Comparison of ENCODE assay signal across 9 cellular contexts in the genomic region with DNA sequence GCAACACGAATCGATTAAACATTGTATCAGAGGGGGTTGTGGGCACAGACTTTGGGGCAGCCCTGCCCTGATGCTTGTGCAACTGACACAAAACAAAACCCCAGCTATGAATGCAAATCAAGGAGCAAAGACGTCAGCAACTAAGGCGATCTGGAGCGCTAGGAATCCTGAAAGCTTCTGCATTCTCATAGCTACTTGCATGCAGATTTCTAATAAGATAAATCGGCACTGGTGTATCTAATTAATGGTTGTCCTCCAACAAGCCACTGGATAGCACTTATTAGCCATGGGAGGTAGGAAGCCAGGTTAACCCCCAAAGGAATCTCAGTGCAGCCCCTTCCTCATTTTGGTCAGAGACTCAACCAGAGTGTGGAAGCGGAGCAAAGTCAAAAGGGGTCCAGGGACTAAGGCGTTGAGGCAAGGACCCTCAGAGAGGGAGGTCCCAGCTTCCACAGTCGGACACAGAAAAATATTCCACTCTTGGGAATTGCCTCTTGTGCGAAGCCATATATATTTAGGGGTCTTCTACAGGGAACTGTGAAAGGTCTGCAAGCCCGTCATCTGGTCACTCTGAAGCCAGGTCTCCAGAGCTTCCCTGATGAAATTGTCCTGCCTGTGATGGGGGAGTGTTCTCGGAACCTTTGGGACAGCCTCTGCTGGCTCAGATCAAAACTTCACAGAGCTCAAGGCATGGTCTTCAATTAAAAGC.
DNase-seq lines count a peak whose midpoint lies in the region; FAIRE-seq and TF ChIP-seq lines count a peak whose summit lies in the region.
"Had no signal": no experiment of that assay in that cellular context is flagged by ENCODE, and none has a peak within 500 bp of the region (broad histone marks: within the 10 kb centered on the region; RNA-seq: fewer than 3 reads in every experiment).

No MANE protein-coding gene starts in this region.

- peak overlapping the region; percentile 31; the same call in 1 of the 2 replicates for H3K4me3 ChIP-seq in HUES48 (ENCODE audit: low read depth, low read length)
- peak overlapping the region; percentile 8 for H3K4me3 ChIP-seq in kidney epithelial cell (ENCODE audit: low read depth, low read length)
- peak overlapping the region in 4 of 5 donors; percentile 9 to 55 (median 50) for H3K4me3 ChIP-seq in subcutaneous abdominal adipose tissue (ENCODE audit: low read depth in 1 of 5, low read length in 5 of 5)

- no peaks in the 10 kb centered on the region for H3K36me3 ChIP-seq in HUES48 (ENCODE audit: control insufficient read depth, insufficient read depth, low read length)
- no peaks in the 10 kb centered on the region for H3K36me3 ChIP-seq in kidney epithelial cell (ENCODE audit: control insufficient read depth, insufficient read depth, low read length)
- H3K36me3 ChIP-seq in subcutaneous abdominal adipose tissue (ENCODE audit: control insufficient read depth in 5 of 5, insufficient read depth in 5 of 5, low read length in 5 of 5) = no peaks in the 10 kb centered on the region
- H3K36me3 ChIP-seq: pancreas had no signal

- H3K9ac ChIP-seq in HUES48 (ENCODE audit: low read depth, low read length) = no peak overlapping the region
- H3K9ac ChIP-seq in subcutaneous abdominal adipose tissue (ENCODE audit: low read length in 5 of 5) = no peak overlapping the region

- FAIRE-seq in GM12892 (lab: Jason Lieb, UNC) = no peak
- FAIRE-seq: endothelial cell of umbilical vein, pancreas had no signal

- H3K27me3 ChIP-seq in HUES48 (ENCODE audit: control insufficient read depth, insufficient read depth, low read length) = peaks cover 96% of the 10 kb centered on the region
- H3K27me3 ChIP-seq in kidney epithelial cell (ENCODE audit: control insufficient read depth, insufficient read depth, low read length) = peaks cover 8% of the 10 kb centered on the region
- H3K27me3 ChIP-seq in subcutaneous abdominal adipose tissue (ENCODE audit: control insufficient read depth in 5 of 5, insufficient read depth in 4 of 5, low read length in 5 of 5) = peaks cover 29 to 57% (median 50%) of the 10 kb centered on the region in 5 donors

- TF ChIP-seq POLR2A in GM12892 (IDR thresholded peaks at IDR 0.05; ENCODE audit: low read depth, low read length) = no peak

- H3K9me3 ChIP-seq in HUES48 (ENCODE audit: control insufficient read depth, insufficient read depth, low read length) (no peaks in the 10 kb centered on the region), subcutaneous abdominal adipose tissue (ENCODE audit: control insufficient read depth in 5 of 5, low read length in 5 of 5) (no peaks in the 10 kb centered on the region)
- H3K9me3 ChIP-seq: pancreas had no signal

- no peak for TF ChIP-seq CTCF in kidney epithelial cell (IDR thresholded peaks at IDR 0.05; ENCODE audit: insufficient read depth, low read length, poor library complexity, severe bottlenecking)

- DNase-seq in astrocyte of the hippocampus (ENCODE audit: low read depth, low spot score) (peak; percentile 73), kidney epithelial cell (ENCODE audit: low read depth) (no peak), NCI-H187 (lab: John Stamatoyannopoulos, UW) (no peak), OCI-M2 (lab: John Stamatoyannopoulos, UW; ENCODE audit: unreplicated experiment) (no peak), GM12892 (ENCODE audit: insufficient read length) (no peak)

- H3K4me1 ChIP-seq in HUES48 (ENCODE audit: control insufficient read depth, insufficient read depth, low read length) (peaks cover 17% of the 10 kb centered on the region; the same call in 1 of the 2 replicates), subcutaneous abdominal adipose tissue (ENCODE audit: control insufficient read depth in 5 of 5, insufficient read depth in 5 of 5, low read length in 5 of 5) (peaks cover 3 to 36% (median 33%) of the 10 kb centered on the region in 5 donors)

- H3K27ac ChIP-seq in HUES48 (ENCODE audit: low read depth, low read length) (no peak overlapping the region), subcutaneous abdominal adipose tissue (ENCODE audit: low read depth, low read length) (no peak overlapping the region)
